ENCODE assay signal across 20 cellular contexts in the genomic region with DNA sequence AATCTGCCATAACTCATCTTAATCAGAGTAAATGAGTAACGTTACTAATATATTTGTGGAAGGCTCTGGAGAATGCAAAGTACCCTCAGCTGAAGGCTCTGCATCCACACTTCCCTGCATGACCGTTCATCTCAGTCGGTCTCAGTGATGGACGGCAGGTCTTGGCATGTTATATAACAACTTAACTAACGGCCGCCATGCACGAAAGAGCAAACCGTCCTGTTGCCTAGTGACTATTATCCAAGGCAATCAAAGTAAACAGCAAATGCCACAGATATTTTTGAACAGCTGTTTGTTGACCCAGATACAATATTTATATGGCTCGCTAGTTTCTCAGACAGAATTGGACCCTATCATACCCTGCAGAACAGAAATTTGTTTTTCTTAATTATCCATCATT.
DNase-seq lines count a peak whose midpoint lies in the region; TF ChIP-seq lines count a peak whose summit lies in the region.
"Had no signal": no experiment of that assay in that cellular context is flagged by ENCODE, and none has a peak within 500 bp of the region (broad histone marks: within the 10 kb centered on the region; RNA-seq: fewer than 3 reads in every experiment).

No MANE protein-coding gene starts in this region.

- H3K9me3 Mint-ChIP-seq in neural progenitor cell = peaks cover 10% of the 10 kb centered on the region
- H3K9me3 Mint-ChIP-seq in Caco-2 (ENCODE audit: unreplicated experiment) = no peaks in the 10 kb centered on the region
- H3K9me3 Mint-ChIP-seq: effector memory CD8-positive, alpha-beta T cell; GM23338 had no signal

- H3K4me1 Mint-ChIP-seq in neural progenitor cell (peaks cover 21% of the 10 kb centered on the region), Caco-2 (ENCODE audit: low read depth, unreplicated experiment) (no peaks in the 10 kb centered on the region)
- H3K4me1 Mint-ChIP-seq: immature natural killer cell, memory B cell had no signal

- POLR2A ChIA-PET in Caco-2 (lab: Charles Lee) = no interaction called here

- H3K27ac Mint-ChIP-seq in neural progenitor cell (no peak overlapping the region), Caco-2 (ENCODE audit: unreplicated experiment) (no peak overlapping the region)
- H3K27ac Mint-ChIP-seq: activated naive CD8-positive, alpha-beta T cell treated with anti-CD3 and anti-CD28 coated beads for 36 hours; effector memory CD8-positive, alpha-beta T cell; GM23338; immature natural killer cell; memory B cell; stimulated activated effector memory CD8-positive, alpha-beta T cell treated with anti-CD3 and anti-CD28 coated beads, Interleukin-12 subunit alpha, Interleukin-12 subunit beta, amount 100 ng/mL, for 72 hours; T-helper 17 cell had no signal

- intact Hi-C loops in Caco-2 (cut with micrococcal nuclease; ENCODE audit: unreplicated experiment) = no loop called here

- no peak overlapping the region for H3K4me2 ChIP-seq in neural progenitor cell
- H3K4me2 ChIP-seq: BLaER1 treated with 17β-estradiol and CSF1 and Interleukin-3, amounts not matched to agents 10 nM and 100 nM; GM23338 had no signal

- peak overlapping the region; percentile 28 for H3K4me3 ChIP-seq in choroid plexus epithelial cell (ENCODE audit: low read depth, low read length)
- H3K4me3 ChIP-seq in neural progenitor cell = no peak overlapping the region
- H3K4me3 ChIP-seq in Caco-2 (ENCODE audit: low read depth, low read length) = no peak overlapping the region
- H3K4me3 ChIP-seq: BLaER1 treated with 17β-estradiol and CSF1 and Interleukin-3, amounts not matched to agents 10 nM and 100 nM; GM23338 had no signal

- H3K27ac ChIP-seq in neural progenitor cell = no peak overlapping the region
- H3K27ac ChIP-seq: BLaER1 treated with 17β-estradiol and CSF1 and Interleukin-3, amounts not matched to agents 10 nM and 100 nM had no signal

- no peaks in the 10 kb centered on the region for H3K36me3 Mint-ChIP-seq in neural progenitor cell
- no peaks in the 10 kb centered on the region for H3K36me3 Mint-ChIP-seq in Caco-2 (ENCODE audit: insufficient read depth, unreplicated experiment)
- H3K36me3 Mint-ChIP-seq: activated naive CD8-positive, alpha-beta T cell treated with anti-CD3 and anti-CD28 coated beads for 36 hours; stimulated activated effector memory CD8-positive, alpha-beta T cell treated with anti-CD3 and anti-CD28 coated beads, Interleukin-12 subunit alpha, Interleukin-12 subunit beta, amount 100 ng/mL, for 72 hours had no signal

- H3K9ac ChIP-seq in neural progenitor cell = no peak overlapping the region
- H3K9ac ChIP-seq: BLaER1 treated with 17β-estradiol and CSF1 and Interleukin-3, amounts not matched to agents 10 nM and 100 nM had no signal

- H3K27me3 Mint-ChIP-seq in neural progenitor cell (ENCODE audit: insufficient read depth, low read depth) (peaks cover 10% of the 10 kb centered on the region), Caco-2 (ENCODE audit: insufficient read depth, unreplicated experiment) (no peaks in the 10 kb centered on the region)
- H3K27me3 Mint-ChIP-seq: activated naive CD8-positive, alpha-beta T cell treated with anti-CD3 and anti-CD28 coated beads for 36 hours; effector memory CD8-positive, alpha-beta T cell; T-helper 17 cell had no signal

- H3K9me3 ChIP-seq in neural progenitor cell (ENCODE audit: low read depth) = no peaks in the 10 kb centered on the region
- no peaks in the 10 kb centered on the region for H3K9me3 ChIP-seq in Caco-2

- CTCF ChIA-PET in Caco-2 (lab: Charles Lee) = no interaction called here

- H3K4me1 ChIP-seq in neural progenitor cell (peaks cover 13% of the 10 kb centered on the region), Caco-2 (no peaks in the 10 kb centered on the region)
- H3K4me1 ChIP-seq: BLaER1 treated with 17β-estradiol and CSF1 and Interleukin-3, amounts not matched to agents 10 nM and 100 nM had no signal

- no peak overlapping the region for H2AFZ ChIP-seq in neural progenitor cell (replicated peaks)
- H2AFZ ChIP-seq: GM23338 had no signal

- no peaks in the 10 kb centered on the region for H3K79me2 ChIP-seq in neural progenitor cell (ENCODE audit: low read depth)

- no peaks in the 10 kb centered on the region for H3K36me3 ChIP-seq in neural progenitor cell
- H3K36me3 ChIP-seq in Caco-2 (ENCODE audit: control insufficient read depth, insufficient read depth, low read length) = no peaks in the 10 kb centered on the region
- H3K36me3 ChIP-seq: BLaER1 treated with 17β-estradiol and CSF1 and Interleukin-3, amounts not matched to agents 10 nM and 100 nM had no signal

- no peaks in the 10 kb centered on the region for H3K27me3 ChIP-seq in neural progenitor cell
- no peaks in the 10 kb centered on the region for H3K27me3 ChIP-seq in Caco-2 (replicated peaks; ENCODE audit: control insufficient read depth, insufficient read depth, low read length)
- H3K27me3 ChIP-seq: BLaER1 treated with 17β-estradiol and CSF1 and Interleukin-3, amounts not matched to agents 10 nM and 100 nM had no signal

- no peaks in the 10 kb centered on the region for H4K20me1 ChIP-seq in neural progenitor cell (ENCODE audit: low read depth)
- H4K20me1 ChIP-seq: BLaER1 treated with 17β-estradiol and CSF1 and Interleukin-3, amounts not matched to agents 10 nM and 100 nM had no signal

- DNase-seq in DMS53 (lab: John Stamatoyannopoulos, UW) = peak; percentile 78
- DNase-seq in NCI-H1930 (lab: John Stamatoyannopoulos, UW) = peak; percentile 81 to 90
- DNase-seq in choroid plexus epithelial cell (ENCODE audit: low read depth) = peak; percentile 36
- peak; percentile 3 for DNase-seq in neural progenitor cell (ENCODE audit: low spot score)
- no peak for DNase-seq in NCI-H524 treated with DMSO at 0.1 percent for 48 hours (lab: John Stamatoyannopoulos, UW)
- DNase-seq in GM20000 (ENCODE audit: low spot score) = no peak
- no peak for DNase-seq in Caco-2
- DNase-seq: activated CD4-positive, alpha-beta T cell treated with anti-CD3 and anti-CD28 coated beads for 4 hours; activated naive CD8-positive, alpha-beta T cell treated with anti-CD3 and anti-CD28 coated beads for 36 hours; DND-41; effector memory CD8-positive, alpha-beta T cell; immature natural killer cell; MM.1S; NCI-H510A treated with DMSO at 0.1 percent for 48 hours; nucleus accumbens; T-helper 17 cell had no signal

- H3K4me3 Mint-ChIP-seq in neural progenitor cell = no peak overlapping the region
- no peak overlapping the region for H3K4me3 Mint-ChIP-seq in Caco-2 (ENCODE audit: unreplicated experiment)
- H3K4me3 Mint-ChIP-seq: activated naive CD8-positive, alpha-beta T cell treated with anti-CD3 and anti-CD28 coated beads for 36 hours; effector memory CD8-positive, alpha-beta T cell; GM23338; immature natural killer cell; memory B cell; stimulated activated effector memory CD8-positive, alpha-beta T cell treated with anti-CD3 and anti-CD28 coated beads, Interleukin-12 subunit alpha, Interleukin-12 subunit beta, amount 100 ng/mL, for 72 hours; T-helper 17 cell had no signal

- no peaks in the 10 kb centered on the region for H3F3A ChIP-seq in neural progenitor cell (ENCODE audit: low read depth)

- BruUV-seq in Caco-2 (replicated peaks; lab: Mats Ljungman, UMichigan) = no TSS peak

- TF ChIP-seq CTCF in choroid plexus epithelial cell (conservative IDR thresholded peaks at IDR 0.05; ENCODE audit: low read depth, low read length) = no peak
- no peak for TF ChIP-seq CTCF in neural progenitor cell (IDR thresholded peaks at IDR 0.05)
- no peak for TF ChIP-seq CTCF in GM20000 (IDR thresholded peaks at IDR 0.05; ENCODE audit: extremely low read depth, missing control alignments)
- TF ChIP-seq CTCF in Caco-2 (IDR thresholded peaks at IDR 0.05; ENCODE audit: insufficient read depth in 1 of 2, low read depth in 1 of 2, low read length in 1 of 2, severe bottlenecking in 1 of 2, unreplicated experiment in 1 of 2) = no peak

Comparison
In these comparisons a context has a peak if more than half of its experiments do, and no peak if none do; other contexts are left out.
1. DNase-seq: peak in DMS53 (single experiment), NCI-H1930 (2 of 2), choroid plexus epithelial cell (single experiment) and neural progenitor cell (single experiment); none in NCI-H524 treated with DMSO at 0.1 percent for 48 hours (single experiment), GM20000 (single experiment) and Caco-2 (0 of 2).